In genomic region chr4:140666889-140667614, GRCh38 we compare ENCODE assay signal across 14 cellular contexts.
DNase-seq lines count a peak whose midpoint lies in the region; ATAC-seq and TF ChIP-seq lines count a peak whose summit lies in the region.
"Had no signal": no experiment of that assay in that cellular context is flagged by ENCODE, and none has a peak within 500 bp of the region (broad histone marks: within the 10 kb centered on the region; RNA-seq: fewer than 3 reads in every experiment).

No MANE protein-coding gene starts in this region.

- H3K4me3 ChIP-seq in GM12864 (ENCODE audit: low read depth, low read length): no peak overlapping the region

- DNase-seq in GM12864 (ENCODE audit: low read depth): peak; percentile 4
- DNase-seq in fibroblast of gingiva (ENCODE audit: low read depth): peak; percentile 38
- DNase-seq in superior temporal gyrus (ENCODE audit: extremely low spot score): no peak
- no peak for DNase-seq in NCI-H1694 treated with DMSO at 0.1 percent for 48 hours (lab: John Stamatoyannopoulos, UW)
- DNase-seq in medulla oblongata (ENCODE audit: extremely low spot score): no peak
- DNase-seq: activated CD4-positive, alpha-beta T cell treated with anti-CD3 and anti-CD28 coated beads, Interleukin-2, amount 50 U/mL, for 48 hours; activated gamma-delta T cell treated with Interleukin-2 at 50 U/mL for 16 hours; CD4-positive, alpha-beta memory T cell; NCI-H1694; T-helper 2 cell had no signal

- ATAC-seq in GM19395 (IDR thresholded peaks at IDR 0.05; ENCODE audit: unreplicated experiment) (peak; percentile 65), HG03342 (IDR thresholded peaks at IDR 0.05; ENCODE audit: unreplicated experiment) (peak; percentile 71), esophagus mucosa (no peak)
- ATAC-seq: stimulated activated effector memory CD8-positive, alpha-beta T cell treated with anti-CD3 and anti-CD28 coated beads, Interleukin-12 subunit alpha, Interleukin-12 subunit beta, amount 100 ng/mL, for 72 hours had no signal

- TF ChIP-seq CTCF in GM12864 (IDR thresholded peaks at IDR 0.05; ENCODE audit: low read depth, low read length, missing control alignments): no peak

Comparison
In these comparisons a context has a peak if more than half of its experiments do, and no peak if none do; other contexts are left out.
1. DNase-seq: peak in GM12864 (single experiment) and fibroblast of gingiva (single experiment); none in superior temporal gyrus (single experiment), NCI-H1694 treated with DMSO at 0.1 percent for 48 hours (single experiment) and medulla oblongata (single experiment).